ENCODE assay signal across 16 cellular contexts in the genomic region with DNA sequence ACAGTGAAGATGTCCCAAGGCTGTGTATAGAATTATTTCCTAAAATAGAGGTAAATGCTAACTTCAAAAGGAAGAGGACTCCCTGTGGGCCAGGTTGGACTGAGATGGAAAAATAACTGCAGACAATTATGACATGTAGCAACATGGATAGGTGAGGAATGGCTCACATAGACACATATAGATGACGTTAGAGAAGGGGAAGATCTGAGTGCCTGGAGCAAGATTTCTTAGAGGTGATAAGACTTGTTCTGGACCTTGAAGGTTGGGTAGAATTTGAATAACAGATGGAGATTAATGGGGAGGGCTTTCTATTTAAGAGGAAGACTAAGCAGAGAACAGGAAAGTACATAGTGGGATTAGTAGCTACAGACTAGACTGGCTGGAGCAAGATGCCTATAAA.
"Had no signal": no experiment of that assay in that cellular context is flagged by ENCODE, and none has a peak within 500 bp of the region (broad histone marks: within the 10 kb centered on the region; RNA-seq: fewer than 3 reads in every experiment).

No MANE protein-coding gene starts in this region.

- H3K36me3 ChIP-seq: gastroesophageal sphincter, neural progenitor cell, ovary had no signal

- H2AFZ ChIP-seq: neural progenitor cell had no signal

- H3K27ac ChIP-seq: gastroesophageal sphincter, neural progenitor cell, ovary had no signal

- FAIRE-seq: colon, small intestine, urothelium cell line had no signal

- DNase-seq: cerebellar nuclear complex; dermis blood vessel endothelial cell; glutamatergic neuron; left colon; naive thymus-derived CD4-positive, alpha-beta T cell; nucleus accumbens; ovary; right cardiac atrium; small intestine; stimulated activated CD4-positive, alpha-beta T cell treated with anti-CD3 and anti-CD28 coated beads, Interleukin-12 subunit alpha, Interleukin-12 subunit beta, amount 100 ng/mL, for 4 hours; stimulated activated CD4-positive, alpha-beta T cell treated with anti-CD3 and anti-CD28 coated beads, Interleukin-2, amount 100 ng/mL, for 48 hours; stimulated activated naive CD4-positive, alpha-beta T cell treated with Interleukin-2 at 50 U/mL for 16 hours had no signal

- H3K9me3 ChIP-seq: gastroesophageal sphincter, ovary had no signal

- H3K4me3 ChIP-seq: gastroesophageal sphincter, neural progenitor cell, ovary had no signal

- H3K9ac ChIP-seq: neural progenitor cell had no signal

- H3K27me3 ChIP-seq: gastroesophageal sphincter, neural progenitor cell, ovary had no signal

- H3K4me2 ChIP-seq: neural progenitor cell had no signal
